In genomic region chr6:108846628-108847027, GRCh38 we compare ENCODE assay signal across 1 cellular context.
TF ChIP-seq lines count a peak whose summit lies in the region.

No MANE protein-coding gene starts in this region.

TF ChIP-seq in GM23338, 12 proteins besides CTCF, POLR2A, EP300 and RAD21 (continued from another document):
- TF ChIP-seq ZNF462 (CRISPR knock-in tag; IDR thresholded peaks at IDR 0.05) (no peak), EZH2 (IDR thresholded peaks at IDR 0.05; ENCODE audit: low read depth, unreplicated experiment) (no peak), POLR2AphosphoS5 (IDR thresholded peaks at IDR 0.05; ENCODE audit: low read depth) (no peak), ZNF114 (CRISPR knock-in tag; IDR thresholded peaks at IDR 0.05) (no peak), ZNF331 (CRISPR knock-in tag; IDR thresholded peaks at IDR 0.05; ENCODE audit: low read depth) (no peak), STAT1 (IDR thresholded peaks at IDR 0.05; ENCODE audit: unreplicated experiment) (no peak)
